In genomic region chr2:46540496-46541342, GRCh38 we compare ENCODE assay signal across 8 cellular contexts. TPM values are rescaled to one million over a fixed set of nuclear protein-coding genes. Genes with fewer than 3 reads are reported as not detected.
DNase-seq lines count a peak whose midpoint lies in the region; ATAC-seq, FAIRE-seq and TF ChIP-seq lines count a peak whose summit lies in the region.

No MANE protein-coding gene starts in this region.

- H3K36me3 Mint-ChIP-seq in effector memory CD8-positive, alpha-beta T cell (ENCODE audit: insufficient read depth), result peaks cover 26% of the 10 kb centered on the region
- peaks cover 5% of the 10 kb centered on the region for H3K36me3 Mint-ChIP-seq in natural killer cell treated with Interleukin-12 subunit alpha and Interleukin-12 subunit beta and Interleukin-15 and Interleukin-18, amount 100 ng/mL, for 72 hours

- no peak overlapping the region for H2AFZ ChIP-seq in OCI-LY1 (ENCODE audit: low read length)

- ATAC-seq in effector memory CD8-positive, alpha-beta T cell (replicated peaks), result no peak
- no peak for ATAC-seq in natural killer cell treated with Interleukin-12 subunit alpha and Interleukin-12 subunit beta and Interleukin-15 and Interleukin-18, amount 100 ng/mL, for 72 hours
- no peak for ATAC-seq in HG03280 (IDR thresholded peaks at IDR 0.05; ENCODE audit: unreplicated experiment)
- ATAC-seq in GM19351 (IDR thresholded peaks at IDR 0.05; ENCODE audit: unreplicated experiment), result no peak

- no peaks in the 10 kb centered on the region for H4K20me1 ChIP-seq in OCI-LY1 (ENCODE audit: insufficient read depth, low read length)

- H3K4me1 Mint-ChIP-seq in effector memory CD8-positive, alpha-beta T cell (ENCODE audit: low read depth in 2 of 2), result peaks cover 68 to 74% of the 10 kb centered on the region in 2 donors
- peaks cover 78 to 80% of the 10 kb centered on the region in 2 donors for H3K4me1 Mint-ChIP-seq in natural killer cell treated with Interleukin-12 subunit alpha and Interleukin-12 subunit beta and Interleukin-15 and Interleukin-18, amount 100 ng/mL, for 72 hours (ENCODE audit: low read depth in 2 of 2)

- 0 out of 2 replicates have a peak, but pooled peaks cover 5% of the 10 kb centered on the region for H3K79me2 ChIP-seq in OCI-LY1 (ENCODE audit: insufficient read depth, low read length)

- TF ChIP-seq POLR2A in GM12891 (IDR thresholded peaks at IDR 0.05; ENCODE audit: low read depth, low read length), result no peak

- H3K9me3 ChIP-seq in OCI-LY1 (ENCODE audit: low read length), result no peaks in the 10 kb centered on the region

- H3K27me3 ChIP-seq in OCI-LY1 (ENCODE audit: insufficient read depth, low read length), result no peaks in the 10 kb centered on the region

- H3K27me3 Mint-ChIP-seq in effector memory CD8-positive, alpha-beta T cell, result no peaks in the 10 kb centered on the region
- H3K27me3 Mint-ChIP-seq in natural killer cell treated with Interleukin-12 subunit alpha and Interleukin-12 subunit beta and Interleukin-15 and Interleukin-18, amount 100 ng/mL, for 72 hours, result no peaks in the 10 kb centered on the region

- peaks cover 5% of the 10 kb centered on the region; the same call in 1 of the 2 replicates for H3K36me3 ChIP-seq in OCI-LY1 (ENCODE audit: insufficient read depth, low read length)

- peak overlapping the region; percentile 91 to 95 for H3K4me3 Mint-ChIP-seq in effector memory CD8-positive, alpha-beta T cell
- H3K4me3 Mint-ChIP-seq in natural killer cell treated with Interleukin-12 subunit alpha and Interleukin-12 subunit beta and Interleukin-15 and Interleukin-18, amount 100 ng/mL, for 72 hours, result peak overlapping the region; percentile 94

- TF ChIP-seq CTCF in OCI-LY1 (IDR thresholded peaks at IDR 0.05; ENCODE audit: low read length), result no peak

- H3K27ac Mint-ChIP-seq in effector memory CD8-positive, alpha-beta T cell, result peak overlapping the region; percentile 95 to 99
- H3K27ac Mint-ChIP-seq in natural killer cell treated with Interleukin-12 subunit alpha and Interleukin-12 subunit beta and Interleukin-15 and Interleukin-18, amount 100 ng/mL, for 72 hours, result peak overlapping the region; percentile 96 to 97

- H3K4me3 ChIP-seq in OCI-LY1 (ENCODE audit: low read depth, low read length, poor library complexity, severe bottlenecking), result no peak overlapping the region

- H3K9ac ChIP-seq in OCI-LY1 (ENCODE audit: low read length), result no peak overlapping the region

- DNase-seq in COLO829 (ENCODE audit: low spot score) (peak; percentile 24), GM12891 (ENCODE audit: insufficient read length, low spot score) (no peak), SK-N-DZ (ENCODE audit: low spot score) (no peak)
- DNase-seq in effector memory CD8-positive, alpha-beta T cell, result no peak
- DNase-seq in natural killer cell treated with Interleukin-12 subunit alpha and Interleukin-12 subunit beta and Interleukin-15 and Interleukin-18, amount 100 ng/mL, for 72 hours (ENCODE audit: low spot score), result no peak

- peaks cover 61% of the 10 kb centered on the region for H3K4me1 ChIP-seq in OCI-LY1 (ENCODE audit: insufficient read depth, low read length, severe bottlenecking)

- no peak overlapping the region for H3K27ac ChIP-seq in OCI-LY1 (ENCODE audit: low read depth, low read length, poor library complexity, severe bottlenecking)

- H3K9me3 Mint-ChIP-seq in effector memory CD8-positive, alpha-beta T cell, result no peaks in the 10 kb centered on the region
- no peaks in the 10 kb centered on the region for H3K9me3 Mint-ChIP-seq in natural killer cell treated with Interleukin-12 subunit alpha and Interleukin-12 subunit beta and Interleukin-15 and Interleukin-18, amount 100 ng/mL, for 72 hours

- H3K9me2 ChIP-seq in OCI-LY1 (ENCODE audit: low read depth, low read length), result no peaks in the 10 kb centered on the region

- H3F3A ChIP-seq in OCI-LY1 (ENCODE audit: insufficient read depth, low read length), result 0 out of 2 replicates have a peak, but pooled peaks cover 5% of the 10 kb centered on the region

- H3K4me2 ChIP-seq in OCI-LY1 (ENCODE audit: low read length), result peak overlapping the region; percentile 67

- FAIRE-seq in GM12891 (lab: Jason Lieb, UNC), result no peak

TF ChIP-seq in GM12891, 5 proteins besides CTCF, POLR2A, EP300 and RAD21:
- TF ChIP-seq POLR2AphosphoS5 (IDR thresholded peaks at IDR 0.05; ENCODE audit: low read depth, low read length) (no peak), PAX5 (IDR thresholded peaks at IDR 0.05; ENCODE audit: insufficient read depth, low read length, severe bottlenecking) (no peak), SPI1 (IDR thresholded peaks at IDR 0.05; ENCODE audit: low read depth, low read length) (no peak), POU2F2 (IDR thresholded peaks at IDR 0.05; ENCODE audit: low read depth, low read length) (no peak), TAF1 (IDR thresholded peaks at IDR 0.05; ENCODE audit: low read depth, low read length) (no peak)
TF ChIP-seq in GM12891: peak in this region for 0.

RNA-seq across cellular contexts. Expression of gene RHOQ, which starts 1.6 kb away (rescaled TPM):
- total RNA-seq in natural killer cell treated with Interleukin-12 subunit alpha and Interleukin-12 subunit beta and Interleukin-15 and Interleukin-18, amount 100 ng/mL, for 72 hours, result 10 to 100 TPM; 36.8 to 49.1 TPM
- 12.6 TPM for polyA plus RNA-seq in GM12891 (2012; ENCODE audit: low read depth, missing spikeins)
- 31.1 and 33.1 TPM in 2 replicates for polyA plus RNA-seq in SK-N-DZ (2014; cell fraction: cytosol; rRNA removed)
- polyA plus RNA-seq in SK-N-DZ (2014; cell fraction: nucleus; rRNA removed), result 22.1 and 36.0 TPM in 2 replicates

RNA-seq across cellular contexts. Expression of gene ATP6V1E2, which starts 1.7 kb away (rescaled TPM):
- 1 to 10 TPM; 3.7 to 7.2 TPM for total RNA-seq in natural killer cell treated with Interleukin-12 subunit alpha and Interleukin-12 subunit beta and Interleukin-15 and Interleukin-18, amount 100 ng/mL, for 72 hours
- 4.9 TPM for polyA plus RNA-seq in GM12891 (2012; ENCODE audit: low read depth, missing spikeins)
- polyA plus RNA-seq in SK-N-DZ (2014; cell fraction: cytosol; rRNA removed), result 7.8 and 9.2 TPM in 2 replicates
- 5.2 and 9.1 TPM in 2 replicates for polyA plus RNA-seq in SK-N-DZ (2014; cell fraction: nucleus; rRNA removed)
